ENCODE assay signal across 9 cellular contexts in the genomic region with DNA sequence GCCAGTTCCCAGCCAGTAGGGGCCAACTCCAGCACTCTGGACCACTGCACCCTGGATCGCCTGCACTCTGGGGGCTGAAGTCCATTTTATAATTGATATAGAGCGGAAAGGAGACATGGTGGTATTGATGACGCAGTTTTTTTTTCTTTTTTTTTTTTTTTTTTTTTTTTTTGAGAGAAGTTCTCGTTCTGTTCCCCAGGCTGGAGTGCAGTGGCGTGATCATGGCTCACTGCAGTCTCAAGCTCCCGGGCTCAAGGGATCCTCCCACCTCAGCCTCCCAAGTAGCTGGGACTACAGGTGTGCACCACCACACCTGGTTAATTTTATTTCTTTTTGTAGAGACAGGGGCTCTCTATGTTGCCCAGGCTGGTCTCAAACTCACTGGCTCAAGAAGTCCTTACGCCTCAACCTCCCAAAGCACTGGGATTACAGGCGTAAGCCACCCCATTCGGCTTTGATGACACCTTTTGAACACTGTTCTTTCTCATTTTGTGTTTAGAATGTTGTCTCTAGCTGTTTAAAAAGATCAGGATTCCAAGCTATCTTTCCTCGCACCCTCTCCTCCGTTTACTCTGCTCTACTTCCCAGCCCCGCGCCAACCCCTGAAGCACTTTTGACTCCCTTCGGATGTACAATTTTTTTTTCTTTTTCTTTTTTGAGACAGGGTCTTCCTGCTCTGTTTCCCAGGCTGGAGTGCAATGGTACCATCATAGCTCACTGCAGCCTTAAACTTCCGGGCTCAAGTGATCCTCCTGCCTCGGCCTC. TPM values are rescaled to one million over a fixed set of nuclear protein-coding genes. Genes with fewer than 3 reads are reported as not detected.
DNase-seq lines count a peak whose midpoint lies in the region; ATAC-seq and TF ChIP-seq lines count a peak whose summit lies in the region.
"Had no signal": no experiment of that assay in that cellular context is flagged by ENCODE, and none has a peak within 500 bp of the region (broad histone marks: within the 10 kb centered on the region; RNA-seq: fewer than 3 reads in every experiment).

No MANE protein-coding gene starts in this region.

- TF ChIP-seq CTCF in AG10803 (conservative IDR thresholded peaks at IDR 0.05; ENCODE audit: low read length) = no peak

- DNase-seq in AG10803 (ENCODE audit: low read depth) = no peak
- no peak for DNase-seq in GM23248
- DNase-seq in central memory CD8-positive, alpha-beta T cell (ENCODE audit: low spot score in 2 of 2) = no peak
- no peak for DNase-seq in naive B cell
- no peak for DNase-seq in NCI-H82 (lab: John Stamatoyannopoulos, UW)
- DNase-seq in posterior vena cava (ENCODE audit: low spot score) = no peak
- no peak for DNase-seq in COR-L47 (lab: John Stamatoyannopoulos, UW)
- DNase-seq: NCI-H2227 treated with DMSO at 0.1 percent for 48 hours had no signal

- no peaks in the 10 kb centered on the region for H3K9me3 Mint-ChIP-seq in central memory CD8-positive, alpha-beta T cell
- peaks cover 0 to 2% (median 0%) of the 10 kb centered on the region in 7 donors for H3K9me3 Mint-ChIP-seq in naive B cell

- no peaks in the 10 kb centered on the region for H3K36me3 ChIP-seq in GM23248 (ENCODE audit: low read depth)

- H3K9ac ChIP-seq in GM23248 = peak overlapping the region; percentile 76

- H3K27ac Mint-ChIP-seq in central memory CD8-positive, alpha-beta T cell (ENCODE audit: low read depth) = peak overlapping the region; percentile 100
- H3K27ac Mint-ChIP-seq in naive B cell = peak overlapping the region; percentile 96 to 100 (median 98)

- in situ Hi-C loops in GM23248 (cut with MboI) = no loop called here

- peaks cover 12% of the 10 kb centered on the region for H3F3A ChIP-seq in GM23248 (ENCODE audit: insufficient read depth)

- H3K27me3 ChIP-seq in GM23248 (replicated peaks; ENCODE audit: insufficient read depth) = no peaks in the 10 kb centered on the region

- intact Hi-C loops in posterior vena cava (cut with DNase I) = no loop called here

- peak; percentile 30 for ATAC-seq in central memory CD8-positive, alpha-beta T cell (replicated peaks; ENCODE audit: extremely low read depth, poor library complexity, severe bottlenecking)
- ATAC-seq in naive B cell (ENCODE audit: low read depth in 2 of 2) (peak; percentile 9 to 25), HG02571 (IDR thresholded peaks at IDR 0.05; ENCODE audit: unreplicated experiment) (no peak)

- H3K4me1 ChIP-seq in GM23248 (ENCODE audit: insufficient read depth) = peaks cover 14% of the 10 kb centered on the region; the same call in 1 of the 2 replicates

- no peaks in the 10 kb centered on the region for H3K27me3 Mint-ChIP-seq in central memory CD8-positive, alpha-beta T cell
- H3K27me3 Mint-ChIP-seq in naive B cell = no peaks in the 10 kb centered on the region

- peak overlapping the region; percentile 80 for H2AFZ ChIP-seq in GM23248

- peaks cover 51% of the 10 kb centered on the region for H3K4me1 Mint-ChIP-seq in central memory CD8-positive, alpha-beta T cell
- H3K4me1 Mint-ChIP-seq in naive B cell = peaks cover 47 to 66% (median 56%) of the 10 kb centered on the region in 3 donors

- H3K79me2 ChIP-seq in GM23248 (ENCODE audit: insufficient read depth) = no peaks in the 10 kb centered on the region

- WGBS in GM23248 (ENCODE audit: low coverage in 1 of 2, low lambda C conversion rate in 2 of 2, missing lambda C conversion rate in 2 of 2), 2 experiments = 89 to 91% methylated on average over 16 of the region's 16 CpGs

- peak overlapping the region; percentile 63 for H3K4me3 ChIP-seq in AG10803 (ENCODE audit: low read length)
- H3K4me3 ChIP-seq in GM23248 = peak overlapping the region; percentile 58; the same call in 1 of the 2 replicates

- H3K9me3 ChIP-seq in GM23248 (ENCODE audit: low read depth) = no peaks in the 10 kb centered on the region

- H3K9me2 ChIP-seq in GM23248 (ENCODE audit: insufficient read depth) = no peaks in the 10 kb centered on the region

- H3K27ac ChIP-seq in GM23248 = no peak overlapping the region

- peak overlapping the region; percentile 78 for H3K4me2 ChIP-seq in GM23248 (ENCODE audit: unreplicated experiment)

- peaks cover 31% of the 10 kb centered on the region for H3K36me3 Mint-ChIP-seq in central memory CD8-positive, alpha-beta T cell (ENCODE audit: insufficient read depth)
- no peaks in the 10 kb centered on the region for H3K36me3 Mint-ChIP-seq in naive B cell

- H3K4me3 Mint-ChIP-seq in central memory CD8-positive, alpha-beta T cell = peak overlapping the region; percentile 93
- H3K4me3 Mint-ChIP-seq in naive B cell = peak overlapping the region; percentile 92 to 99 (median 95)

- H4K20me1 ChIP-seq in GM23248 (ENCODE audit: insufficient read depth) = no peaks in the 10 kb centered on the region

RNA-seq across cellular contexts. Expression of gene MX2, which starts 1.0 kb away (rescaled TPM):
- total RNA-seq in GM23248 (2014; rRNA removed; shearing (Covaris generic)) = 0.54 and 2.8 TPM in 2 replicates
- 0.46 and 0.85 TPM in 2 replicates for polyA plus RNA-seq in GM23248 (2016; fragmentation: Nextera tagmentation; extraction: Ambion mirVana)
- polyA plus RNA-seq in naive B cell (ENCODE audit: low read depth in 6 of 6) = 10 to 100 TPM; 18.4 to 48.2 (median 40.3) TPM
- total RNA-seq in posterior vena cava = 10 to 100 TPM; 17.6 to 20.4 TPM

RNA-seq across cellular contexts. Expression of gene FAM3B, which starts 46.2 kb away (rescaled TPM):
- not detected in 2 replicates for total RNA-seq in GM23248 (2014; rRNA removed; shearing (Covaris generic))
- not detected in 2 replicates for polyA plus RNA-seq in GM23248 (2016; fragmentation: Nextera tagmentation; extraction: Ambion mirVana)
- polyA plus RNA-seq in naive B cell (ENCODE audit: low read depth in 6 of 6) = not detected
- total RNA-seq in posterior vena cava = 1 to 10 TPM in 1 of 2 donors, under 1 TPM in 1; 0.60 to 1.1 TPM
